In genomic region chr9:82024931-82025330, GRCh38 we compare ENCODE assay signal across 24 cellular contexts. TPM values are rescaled to one million over a fixed set of nuclear protein-coding genes. Genes with fewer than 3 reads are reported as not detected.
"Had no signal": no experiment of that assay in that cellular context is flagged by ENCODE, and none has a peak within 500 bp of the region (broad histone marks: within the 10 kb centered on the region; RNA-seq: fewer than 3 reads in every experiment).

No MANE protein-coding gene starts in this region.

- DNase-seq: IMR-90, Karpas-422, KG1, MG63, NCI-H1092, NCI-H1105 treated with DMSO at 0.1 percent for 48 hours, NCI-H1417 treated with DMSO at 0.1 percent for 48 hours, NCI-H146, NCI-H1694 treated with DMSO at 0.1 percent for 48 hours, NCI-H1930, NCI-H2081, NCI-H2107, NCI-H2227 treated with DMSO at 0.1 percent for 48 hours, NCI-H446, NCI-H510A, NCI-H524 treated with DMSO at 0.1 percent for 48 hours, NCI-H69, NCI-H774, Right ventricle myocardium superior, RPMI8226, SIG-M5 had no signal

- H3K4me3 ChIP-seq: MG63, SJSA1 had no signal

RNA-seq across cellular contexts. Expression of gene SPATA31D1, which starts 36.4 kb away (rescaled TPM):
- total RNA-seq: HepG2, HT1080, IMR-90, Right ventricle myocardium superior, SJSA1 had no signal
